ENCODE assay signal across 8 cellular contexts in genomic region chr16:54930034-54930938, GRCh38. TPM values are rescaled to one million over a fixed set of nuclear protein-coding genes. Genes with fewer than 3 reads are reported as not detected.
DNase-seq lines count a peak whose midpoint lies in the region; ATAC-seq and TF ChIP-seq lines count a peak whose summit lies in the region.

Gene IRX5 (plus strand): TSS chr16:54930865. CDS start chr16:54931199, 334 bp downstream.

- peak; percentile 13 for ATAC-seq in GM19397 (IDR thresholded peaks at IDR 0.05; ENCODE audit: unreplicated experiment)
- peak; percentile 41 for ATAC-seq in left lobe of liver
- no peak for ATAC-seq in GM21723 (IDR thresholded peaks at IDR 0.05; ENCODE audit: unreplicated experiment)

- H3K36me3 Mint-ChIP-seq in T-helper 1 cell treated with Interleukin-12 subunit alpha and Interleukin-12 subunit beta and Interleukin-4 antibody, amounts not matched to agents 30 μg/mL and 1 μg/mL, for 36 hours (ENCODE audit: low read depth) = peaks cover 11% of the 10 kb centered on the region

- peaks cover 29% of the 10 kb centered on the region for H3K4me1 Mint-ChIP-seq in T-helper 1 cell treated with Interleukin-12 subunit alpha and Interleukin-12 subunit beta and Interleukin-4 antibody, amounts not matched to agents 30 μg/mL and 1 μg/mL, for 36 hours (ENCODE audit: low read depth)

- peak within 1 kb of the TSS; percentile 91 for H3K4me3 Mint-ChIP-seq in T-helper 1 cell treated with Interleukin-12 subunit alpha and Interleukin-12 subunit beta and Interleukin-4 antibody, amounts not matched to agents 30 μg/mL and 1 μg/mL, for 36 hours

- peaks cover 9% of the 10 kb centered on the region for H3K9me3 Mint-ChIP-seq in T-helper 1 cell treated with Interleukin-12 subunit alpha and Interleukin-12 subunit beta and Interleukin-4 antibody, amounts not matched to agents 30 μg/mL and 1 μg/mL, for 36 hours

- peak; percentile 88 for DNase-seq in AG09319 (ENCODE audit: extremely low read depth, low read depth)
- peak; percentile 63 for DNase-seq in NCI-H187 treated with DMSO at 0.1 percent for 48 hours (lab: John Stamatoyannopoulos, UW)
- DNase-seq in dermis blood vessel endothelial cell = peak; percentile 93
- DNase-seq in left lobe of liver (ENCODE audit: low spot score) = peak; percentile 57
- DNase-seq in stimulated activated CD4-positive, alpha-beta T cell treated with anti-CD3 and anti-CD28 coated beads, Interleukin-4, amount 100 ng/mL, for 24 hours = peak; percentile 12

- TF ChIP-seq CTCF in AG09319 (IDR thresholded peaks at IDR 0.05; ENCODE audit: low read depth, low read length) = peak; percentile 12; the same call in 1 of the 2 replicates

- H3K27me3 Mint-ChIP-seq in T-helper 1 cell treated with Interleukin-12 subunit alpha and Interleukin-12 subunit beta and Interleukin-4 antibody, amounts not matched to agents 30 μg/mL and 1 μg/mL, for 36 hours (ENCODE audit: low read depth) = peaks cover 79% of the 10 kb centered on the region

- H3K27ac Mint-ChIP-seq in T-helper 1 cell treated with Interleukin-12 subunit alpha and Interleukin-12 subunit beta and Interleukin-4 antibody, amounts not matched to agents 30 μg/mL and 1 μg/mL, for 36 hours = peak within 1 kb of the TSS; percentile 93

RNA-seq across cellular contexts. Expression of gene IRX5, which starts in this region (rescaled TPM):
- total RNA-seq in dermis blood vessel endothelial cell (0.51 and 0.79 TPM in 2 replicates), left lobe of liver (0.08 TPM)

Comparison
In these comparisons a context has a peak if more than half of its experiments do, and no peak if none do; other contexts are left out.
1. Peak in DNase-seq in dermis blood vessel endothelial cell; RNA of the gene not detected or under 1 TPM.
2. Peak in DNase-seq and ATAC-seq in left lobe of liver; RNA of the gene not detected or under 1 TPM.
3. DNase-seq: peak in every context shown above with its lines; median percentile 93 in dermis blood vessel endothelial cell; 88 in AG09319; 63 in NCI-H187 treated with DMSO at 0.1 percent for 48 hours; 57 in left lobe of liver; 12 in stimulated activated CD4-positive, alpha-beta T cell treated with anti-CD3 and anti-CD28 coated beads, Interleukin-4, amount 100 ng/mL, for 24 hours.